19 cellular contexts compared by ENCODE assay signal in genomic region chr11:86513746-86514373, GRCh38.
"Had no signal": no experiment of that assay in that cellular context is flagged by ENCODE, and none has a peak within 500 bp of the region (broad histone marks: within the 10 kb centered on the region; RNA-seq: fewer than 3 reads in every experiment).

No MANE protein-coding gene starts in this region.

- FAIRE-seq: colon had no signal

- H3K4me3 Mint-ChIP-seq: activated CD4-positive, alpha-beta memory T cell treated with anti-CD3 and anti-CD28 coated beads for 36 hours; activated CD8-positive, alpha-beta memory T cell treated with anti-CD3 and anti-CD28 coated beads, Interleukin-2, amount 10 ng/mL, durations not matched to agents 7 days and 5 days; mesothelial cell of epicardium; neural crest cell; T-cell had no signal

- H3K27ac Mint-ChIP-seq: activated CD4-positive, alpha-beta memory T cell treated with anti-CD3 and anti-CD28 coated beads for 36 hours; activated CD8-positive, alpha-beta memory T cell treated with anti-CD3 and anti-CD28 coated beads, Interleukin-2, amount 10 ng/mL, durations not matched to agents 7 days and 5 days; mesothelial cell of epicardium; T-cell had no signal

- ATAC-seq: activated CD8-positive, alpha-beta memory T cell treated with anti-CD3 and anti-CD28 coated beads, Interleukin-2, amount 10 ng/mL, durations not matched to agents 7 days and 5 days; sciatic nerve; T-cell had no signal

- H3K4me1 Mint-ChIP-seq: activated CD8-positive, alpha-beta memory T cell treated with anti-CD3 and anti-CD28 coated beads, Interleukin-2, amount 10 ng/mL, durations not matched to agents 7 days and 5 days had no signal

- H3K27me3 Mint-ChIP-seq: activated CD4-positive, alpha-beta memory T cell treated with anti-CD3 and anti-CD28 coated beads for 36 hours; T-cell had no signal

- H3K27ac ChIP-seq: adrenal gland, esophagus muscularis mucosa, spleen, testis, VCaP had no signal

- H3K4me3 ChIP-seq: adrenal gland, esophagus muscularis mucosa, spleen, stomach, testis had no signal

- H3K36me3 ChIP-seq: adrenal gland, esophagus muscularis mucosa, spleen, stomach had no signal

- H3K36me3 Mint-ChIP-seq: activated CD4-positive, alpha-beta memory T cell treated with anti-CD3 and anti-CD28 coated beads for 36 hours; activated CD8-positive, alpha-beta memory T cell treated with anti-CD3 and anti-CD28 coated beads, Interleukin-2, amount 10 ng/mL, durations not matched to agents 7 days and 5 days; mesothelial cell of epicardium; T-cell had no signal

- H3K9me3 ChIP-seq: adrenal gland, esophagus muscularis mucosa, stomach, testis had no signal

- H3K9me3 Mint-ChIP-seq: activated CD4-positive, alpha-beta memory T cell treated with anti-CD3 and anti-CD28 coated beads for 36 hours; mesothelial cell of epicardium; neural crest cell; T-cell had no signal

- DNase-seq: activated CD4-positive, alpha-beta memory T cell treated with anti-CD3 and anti-CD28 coated beads for 36 hours; activated CD8-positive, alpha-beta memory T cell treated with anti-CD3 and anti-CD28 coated beads, Interleukin-2, amount 10 ng/mL, durations not matched to agents 7 days and 5 days; activated effector memory CD4-positive, alpha-beta T cell treated with Interleukin-2 at 50 U/mL for 16 hours; activated naive CD4-positive, alpha-beta T cell treated with anti-CD3 and anti-CD28 coated beads, Interleukin-2, amount 50 U/mL, for 16 hours; activated T-cell treated with anti-CD3 and anti-CD28 coated beads, Interleukin-2, amount 50 U/mL, for 1 hour; adrenal gland; glutamatergic neuron; kidney glomerular epithelial cell; spleen; stomach; T-cell; T1000; testis had no signal

- H3K27me3 ChIP-seq: adrenal gland, esophagus muscularis mucosa, spleen, stomach, testis had no signal
